In genomic region chr6:27275025-27275956, GRCh38 we compare ENCODE assay signal across 1 cellular context.
TF ChIP-seq lines count a peak whose summit lies in the region.

No MANE protein-coding gene starts in this region.

TF ChIP-seq in HepG2, 621 proteins besides CTCF, POLR2A, EP300 and RAD21 (continued from another document):
- TF ChIP-seq PATZ1 (CRISPR knock-in tag; IDR thresholded peaks at IDR 0.05): peak; percentile 72; the same call in 1 of the 2 replicates
- TF ChIP-seq ZNF713 (CRISPR knock-in tag; IDR thresholded peaks at IDR 0.05): no peak
- TF ChIP-seq ZNF691 (CRISPR knock-in tag; IDR thresholded peaks at IDR 0.05; ENCODE audit: borderline replicate concordance, low read depth): no peak
- TF ChIP-seq ZBTB3 (CRISPR knock-in tag; IDR thresholded peaks at IDR 0.05; ENCODE audit: borderline replicate concordance, low read depth): no peak
